Comparison of ENCODE assay signal across 12 cellular contexts in the genomic region with DNA sequence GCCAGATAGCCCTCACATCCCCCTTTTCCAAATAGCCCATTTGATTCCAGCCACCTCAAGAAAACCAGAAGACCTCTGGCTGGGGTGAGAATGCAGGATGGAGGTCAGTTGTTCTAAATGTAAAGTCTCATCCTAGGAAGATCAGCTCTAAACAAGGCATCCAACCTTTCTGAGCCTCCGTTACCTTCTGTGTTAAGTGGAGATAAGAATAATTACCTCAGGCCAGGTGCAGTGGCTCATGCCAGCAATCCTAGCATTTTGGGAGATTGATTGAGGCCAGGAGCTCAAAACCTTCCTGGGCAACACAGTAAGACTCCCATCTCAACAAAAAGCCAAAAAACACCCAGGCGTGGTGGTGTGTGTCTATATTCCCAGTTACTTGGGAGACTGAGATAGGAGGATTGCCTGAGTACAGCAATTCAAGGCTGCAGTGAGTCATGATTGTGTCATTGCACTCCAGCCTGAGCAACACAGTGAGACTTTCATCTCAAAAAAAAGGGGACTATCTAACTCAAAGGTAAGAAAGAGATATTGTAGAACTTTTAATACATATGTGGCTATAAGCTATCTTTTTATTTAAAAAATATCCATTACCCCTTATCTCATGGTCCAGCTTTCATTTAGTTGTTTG. TPM values are rescaled to one million over a fixed set of nuclear protein-coding genes. Genes with fewer than 3 reads are reported as not detected.
DNase-seq lines count a peak whose midpoint lies in the region; ATAC-seq and TF ChIP-seq lines count a peak whose summit lies in the region.
"Had no signal": no experiment of that assay in that cellular context is flagged by ENCODE, and none has a peak within 500 bp of the region (broad histone marks: within the 10 kb centered on the region; RNA-seq: fewer than 3 reads in every experiment).

No MANE protein-coding gene starts in this region.

- H3K9me3 ChIP-seq in GM23248 (ENCODE audit: low read depth) (no peaks in the 10 kb centered on the region), suprapubic skin (no peaks in the 10 kb centered on the region)

- no peak for TF ChIP-seq CTCF in suprapubic skin (IDR thresholded peaks at IDR 0.05)

- H3K27ac ChIP-seq in ACC112 (ENCODE audit: low read depth, low read length) (peak overlapping the region; percentile 57), GM23248 (peak overlapping the region; percentile 28; the same call in 1 of the 2 replicates), suprapubic skin (no peak overlapping the region)

- TF ChIP-seq EP300 in suprapubic skin (IDR thresholded peaks at IDR 0.05) = no peak

- in situ Hi-C loops in GM23248 (cut with MboI) = no loop called here

- H3K36me3 ChIP-seq in ACC112 (ENCODE audit: insufficient read depth, low read length) (no peaks in the 10 kb centered on the region), GM23248 (ENCODE audit: low read depth) (no peaks in the 10 kb centered on the region), suprapubic skin (no peaks in the 10 kb centered on the region)

- ATAC-seq in SK-N-SH treated with all-trans-retinoic acid at 6 μM for 48 hours = peak; percentile 93
- no peak for ATAC-seq in HG03520 (IDR thresholded peaks at IDR 0.05; ENCODE audit: unreplicated experiment)

- H3K27me3 ChIP-seq in ACC112 (ENCODE audit: insufficient read depth, low read length) = no peaks in the 10 kb centered on the region
- H3K27me3 ChIP-seq in GM23248 (replicated peaks; ENCODE audit: insufficient read depth) = no peaks in the 10 kb centered on the region
- no peaks in the 10 kb centered on the region for H3K27me3 ChIP-seq in suprapubic skin

- H3K4me3 ChIP-seq in ACC112 (ENCODE audit: low read depth, low read length) = no peak overlapping the region
- no peak overlapping the region for H3K4me3 ChIP-seq in GM23248
- no peak overlapping the region for H3K4me3 ChIP-seq in suprapubic skin

- no peak for TF ChIP-seq POLR2A in suprapubic skin (IDR thresholded peaks at IDR 0.05)

- H3F3A ChIP-seq in GM23248 (ENCODE audit: insufficient read depth) = no peaks in the 10 kb centered on the region

- no peaks in the 10 kb centered on the region for H3K79me2 ChIP-seq in ACC112 (ENCODE audit: control insufficient read depth, insufficient read depth, low read length, unreplicated experiment)
- H3K79me2 ChIP-seq in GM23248 (ENCODE audit: insufficient read depth) = no peaks in the 10 kb centered on the region

- H3K4me2 ChIP-seq in GM23248 (ENCODE audit: unreplicated experiment) = no peak overlapping the region

- H2AFZ ChIP-seq in ACC112 (ENCODE audit: low read length, unreplicated experiment) (no peak overlapping the region), GM23248 (no peak overlapping the region)

- H4K20me1 ChIP-seq in GM23248 (ENCODE audit: insufficient read depth) = no peaks in the 10 kb centered on the region

- no peak overlapping the region for H3K9ac ChIP-seq in GM23248

- 50 to 56% methylated on average over 2 of the region's 2 CpGs for WGBS in GM23248 (ENCODE audit: low coverage in 1 of 2, low lambda C conversion rate in 2 of 2, missing lambda C conversion rate in 2 of 2), 2 experiments
- 89% methylated on average over 2 of the region's 2 CpGs for WGBS in suprapubic skin

- peak; percentile 87 for DNase-seq in GM23248
- peak; percentile 69 for DNase-seq in fibroblast of peridontal ligament (ENCODE audit: extremely low read depth)
- no peak for DNase-seq in cortex of kidney (lab: John Stamatoyannopoulos, UW)
- DNase-seq in suprapubic skin (ENCODE audit: low spot score in 2 of 2) = no peak
- DNase-seq in effector CD8-positive, alpha-beta T cell (lab: John Stamatoyannopoulos, UW) = no peak
- DNase-seq: activated B cell treated with CpG ODN at 0.5 μM for 24 hours; activated naive CD4-positive, alpha-beta T cell treated with anti-CD3 and anti-CD28 coated beads, Interleukin-2, amount 50 U/mL, for 16 hours; kidney; NCI-H1436 had no signal

- no peaks in the 10 kb centered on the region for H3K9me2 ChIP-seq in GM23248 (ENCODE audit: insufficient read depth)

- H3K4me1 ChIP-seq in ACC112 (ENCODE audit: control insufficient read depth, insufficient read depth, low read length, unreplicated experiment) (peaks cover 29% of the 10 kb centered on the region), GM23248 (ENCODE audit: insufficient read depth) (peaks cover 10% of the 10 kb centered on the region), suprapubic skin (no peaks in the 10 kb centered on the region)

TF ChIP-seq in SK-N-SH treated with all-trans-retinoic acid at 6 μM for 48 hours, 23 proteins besides CTCF, POLR2A, EP300 and RAD21:
- TF ChIP-seq CSDC2 (CRISPR knock-in tag; IDR thresholded peaks at IDR 0.05) (no peak), GLIS3 (CRISPR knock-in tag; IDR thresholded peaks at IDR 0.05) (no peak), POU6F1 (CRISPR knock-in tag; IDR thresholded peaks at IDR 0.05; ENCODE audit: borderline replicate concordance, low read depth) (no peak), ZNF8 (CRISPR knock-in tag; IDR thresholded peaks at IDR 0.05) (no peak), TSHZ2 (CRISPR knock-in tag; IDR thresholded peaks at IDR 0.05) (no peak)
- TF ChIP-seq, protein P1, sequence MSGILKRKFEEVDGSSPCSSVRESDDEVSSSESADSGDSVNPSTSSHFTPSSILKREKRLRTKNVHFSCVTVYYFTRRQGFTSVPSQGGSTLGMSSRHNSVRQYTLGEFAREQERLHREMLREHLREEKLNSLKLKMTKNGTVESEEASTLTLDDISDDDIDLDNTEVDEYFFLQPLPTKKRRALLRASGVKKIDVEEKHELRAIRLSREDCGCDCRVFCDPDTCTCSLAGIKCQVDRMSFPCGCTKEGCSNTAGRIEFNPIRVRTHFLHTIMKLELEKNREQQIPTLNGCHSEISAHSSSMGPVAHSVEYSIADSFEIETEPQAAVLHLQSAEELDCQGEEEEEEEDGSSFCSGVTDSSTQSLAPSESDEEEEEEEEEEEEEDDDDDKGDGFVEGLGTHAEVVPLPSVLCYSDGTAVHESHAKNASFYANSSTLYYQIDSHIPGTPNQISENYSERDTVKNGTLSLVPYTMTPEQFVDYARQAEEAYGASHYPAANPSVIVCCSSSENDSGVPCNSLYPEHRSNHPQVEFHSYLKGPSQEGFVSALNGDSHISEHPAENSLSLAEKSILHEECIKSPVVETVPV (CRISPR knock-in tag; IDR thresholded peaks at IDR 0.05) = no peak
- TF ChIP-seq, protein P2, sequence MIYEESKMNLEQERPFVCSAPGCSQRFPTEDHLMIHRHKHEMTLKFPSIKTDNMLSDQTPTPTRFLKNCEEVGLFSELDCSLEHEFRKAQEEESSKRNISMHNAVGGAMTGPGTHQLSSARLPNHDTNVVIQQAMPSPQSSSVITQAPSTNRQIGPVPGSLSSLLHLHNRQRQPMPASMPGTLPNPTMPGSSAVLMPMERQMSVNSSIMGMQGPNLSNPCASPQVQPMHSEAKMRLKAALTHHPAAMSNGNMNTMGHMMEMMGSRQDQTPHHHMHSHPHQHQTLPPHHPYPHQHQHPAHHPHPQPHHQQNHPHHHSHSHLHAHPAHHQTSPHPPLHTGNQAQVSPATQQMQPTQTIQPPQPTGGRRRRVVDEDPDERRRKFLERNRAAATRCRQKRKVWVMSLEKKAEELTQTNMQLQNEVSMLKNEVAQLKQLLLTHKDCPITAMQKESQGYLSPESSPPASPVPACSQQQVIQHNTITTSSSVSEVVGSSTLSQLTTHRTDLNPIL (CRISPR knock-in tag; IDR thresholded peaks at IDR 0.05; ENCODE audit: low read depth) = no peak

RNA-seq across cellular contexts. Expression of gene PRTFDC1, which starts 43.5 kb away (rescaled TPM):
- 11.4 and 22.0 TPM in 2 replicates for total RNA-seq in GM23248 (2014; rRNA removed; shearing (Covaris generic))
- polyA plus RNA-seq in GM23248 (2016; fragmentation: Nextera tagmentation; extraction: Ambion mirVana) = 13.9 and 16.0 TPM in 2 replicates
- under 1 TPM; 0.40 to 0.76 (median 0.69) TPM for total RNA-seq in suprapubic skin
- total RNA-seq: activated B cell treated with CpG ODN at 0.5 μM for 24 hours had no signal

Comparison
In these comparisons a context has a peak if more than half of its experiments do, and no peak if none do; other contexts are left out.
1. DNase-seq: peak in GM23248 (single experiment) and fibroblast of peridontal ligament (single experiment); none in cortex of kidney (single experiment), suprapubic skin (0 of 2) and effector CD8-positive, alpha-beta T cell (single experiment).